ENCODE assay signal across 2 cellular contexts in the genomic region with DNA sequence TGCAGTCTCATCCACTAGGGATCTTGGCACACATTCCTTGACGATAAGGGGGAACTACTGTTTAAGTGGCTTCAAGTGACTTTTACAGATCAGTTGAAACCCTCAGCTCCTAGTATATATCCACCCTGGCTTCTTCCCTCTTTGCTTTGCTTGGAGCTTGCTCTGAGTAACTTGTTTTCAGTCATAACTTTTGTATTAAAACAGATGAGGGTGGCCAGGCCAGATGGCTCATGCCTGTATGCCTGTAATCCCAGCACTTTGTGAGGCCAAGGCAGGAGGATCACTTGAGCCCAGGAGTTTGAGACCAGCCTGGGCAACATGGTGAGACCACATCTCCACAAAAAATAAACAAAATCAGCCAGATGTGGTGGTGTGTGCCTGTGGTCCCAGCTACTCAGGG.
TF ChIP-seq lines count a peak whose summit lies in the region.

No MANE protein-coding gene starts in this region.

TF ChIP-seq in GM23338, 12 proteins besides CTCF, POLR2A, EP300 and RAD21 (continued from another document):
- TF ChIP-seq, protein P1, sequence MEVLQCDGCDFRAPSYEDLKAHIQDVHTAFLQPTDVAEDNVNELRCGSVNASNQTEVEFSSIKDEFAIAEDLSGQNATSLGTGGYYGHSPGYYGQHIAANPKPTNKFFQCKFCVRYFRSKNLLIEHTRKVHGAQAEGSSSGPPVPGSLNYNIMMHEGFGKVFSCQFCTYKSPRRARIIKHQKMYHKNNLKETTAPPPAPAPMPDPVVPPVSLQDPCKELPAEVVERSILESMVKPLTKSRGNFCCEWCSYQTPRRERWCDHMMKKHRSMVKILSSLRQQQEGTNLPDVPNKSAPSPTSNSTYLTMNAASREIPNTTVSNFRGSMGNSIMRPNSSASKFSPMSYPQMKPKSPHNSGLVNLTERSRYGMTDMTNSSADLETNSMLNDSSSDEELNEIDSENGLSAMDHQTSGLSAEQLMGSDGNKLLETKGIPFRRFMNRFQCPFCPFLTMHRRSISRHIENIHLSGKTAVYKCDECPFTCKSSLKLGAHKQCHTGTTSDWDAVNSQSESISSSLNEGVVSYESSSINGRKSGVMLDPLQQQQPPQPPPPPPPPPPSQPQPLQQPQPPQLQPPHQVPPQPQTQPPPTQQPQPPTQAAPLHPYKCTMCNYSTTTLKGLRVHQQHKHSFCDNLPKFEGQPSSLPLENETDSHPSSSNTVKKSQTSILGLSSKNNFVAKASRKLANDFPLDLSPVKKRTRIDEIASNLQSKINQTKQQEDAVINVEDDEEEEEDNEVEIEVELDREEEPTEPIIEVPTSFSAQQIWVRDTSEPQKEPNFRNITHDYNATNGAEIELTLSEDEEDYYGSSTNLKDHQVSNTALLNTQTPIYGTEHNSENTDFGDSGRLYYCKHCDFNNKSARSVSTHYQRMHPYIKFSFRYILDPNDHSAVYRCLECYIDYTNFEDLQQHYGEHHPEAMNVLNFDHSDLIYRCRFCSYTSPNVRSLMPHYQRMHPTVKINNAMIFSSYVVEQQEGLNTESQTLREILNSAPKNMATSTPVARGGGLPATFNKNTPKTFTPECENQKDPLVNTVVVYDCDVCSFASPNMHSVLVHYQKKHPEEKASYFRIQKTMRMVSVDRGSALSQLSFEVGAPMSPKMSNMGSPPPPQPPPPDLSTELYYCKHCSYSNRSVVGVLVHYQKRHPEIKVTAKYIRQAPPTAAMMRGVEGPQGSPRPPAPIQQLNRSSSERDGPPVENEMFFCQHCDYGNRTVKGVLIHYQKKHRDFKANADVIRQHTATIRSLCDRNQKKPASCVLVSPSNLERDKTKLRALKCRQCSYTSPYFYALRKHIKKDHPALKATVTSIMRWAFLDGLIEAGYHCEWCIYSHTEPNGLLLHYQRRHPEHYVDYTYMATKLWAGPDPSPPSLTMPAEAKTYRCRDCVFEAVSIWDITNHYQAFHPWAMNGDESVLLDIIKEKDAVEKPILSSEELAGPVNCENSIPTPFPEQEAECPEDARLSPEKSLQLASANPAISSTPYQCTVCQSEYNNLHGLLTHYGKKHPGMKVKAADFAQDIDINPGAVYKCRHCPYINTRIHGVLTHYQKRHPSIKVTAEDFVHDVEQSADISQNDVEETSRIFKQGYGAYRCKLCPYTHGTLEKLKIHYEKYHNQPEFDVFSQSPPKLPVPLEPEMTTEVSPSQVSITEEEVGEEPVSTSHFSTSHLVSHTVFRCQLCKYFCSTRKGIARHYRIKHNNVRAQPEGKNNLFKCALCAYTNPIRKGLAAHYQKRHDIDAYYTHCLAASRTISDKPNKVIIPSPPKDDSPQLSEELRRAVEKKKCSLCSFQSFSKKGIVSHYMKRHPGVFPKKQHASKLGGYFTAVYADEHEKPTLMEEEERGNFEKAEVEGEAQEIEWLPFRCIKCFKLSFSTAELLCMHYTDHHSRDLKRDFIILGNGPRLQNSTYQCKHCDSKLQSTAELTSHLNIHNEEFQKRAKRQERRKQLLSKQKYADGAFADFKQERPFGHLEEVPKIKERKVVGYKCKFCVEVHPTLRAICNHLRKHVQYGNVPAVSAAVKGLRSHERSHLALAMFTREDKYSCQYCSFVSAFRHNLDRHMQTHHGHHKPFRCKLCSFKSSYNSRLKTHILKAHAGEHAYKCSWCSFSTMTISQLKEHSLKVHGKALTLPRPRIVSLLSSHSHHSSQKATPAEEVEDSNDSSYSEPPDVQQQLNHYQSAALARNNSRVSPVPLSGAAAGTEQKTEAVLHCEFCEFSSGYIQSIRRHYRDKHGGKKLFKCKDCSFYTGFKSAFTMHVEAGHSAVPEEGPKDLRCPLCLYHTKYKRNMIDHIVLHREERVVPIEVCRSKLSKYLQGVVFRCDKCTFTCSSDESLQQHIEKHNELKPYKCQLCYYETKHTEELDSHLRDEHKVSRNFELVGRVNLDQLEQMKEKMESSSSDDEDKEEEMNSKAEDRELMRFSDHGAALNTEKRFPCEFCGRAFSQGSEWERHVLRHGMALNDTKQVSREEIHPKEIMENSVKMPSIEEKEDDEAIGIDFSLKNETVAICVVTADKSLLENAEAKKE (CRISPR knock-in tag; IDR thresholded peaks at IDR 0.05) = no peak
- TF ChIP-seq CREB1 (CRISPR knock-in tag; IDR thresholded peaks at IDR 0.05; ENCODE audit: low read depth) (no peak), STAT1 (IDR thresholded peaks at IDR 0.05; ENCODE audit: unreplicated experiment) (no peak), JUNB (IDR thresholded peaks at IDR 0.05; ENCODE audit: unreplicated experiment) (no peak), POLR2AphosphoS5 (IDR thresholded peaks at IDR 0.05; ENCODE audit: low read depth) (no peak), EZH2phosphoT487 (IDR thresholded peaks at IDR 0.05; ENCODE audit: unreplicated experiment) (no peak), ZNF331 (CRISPR knock-in tag; IDR thresholded peaks at IDR 0.05; ENCODE audit: low read depth) (no peak)
- TF ChIP-seq, protein P2, sequence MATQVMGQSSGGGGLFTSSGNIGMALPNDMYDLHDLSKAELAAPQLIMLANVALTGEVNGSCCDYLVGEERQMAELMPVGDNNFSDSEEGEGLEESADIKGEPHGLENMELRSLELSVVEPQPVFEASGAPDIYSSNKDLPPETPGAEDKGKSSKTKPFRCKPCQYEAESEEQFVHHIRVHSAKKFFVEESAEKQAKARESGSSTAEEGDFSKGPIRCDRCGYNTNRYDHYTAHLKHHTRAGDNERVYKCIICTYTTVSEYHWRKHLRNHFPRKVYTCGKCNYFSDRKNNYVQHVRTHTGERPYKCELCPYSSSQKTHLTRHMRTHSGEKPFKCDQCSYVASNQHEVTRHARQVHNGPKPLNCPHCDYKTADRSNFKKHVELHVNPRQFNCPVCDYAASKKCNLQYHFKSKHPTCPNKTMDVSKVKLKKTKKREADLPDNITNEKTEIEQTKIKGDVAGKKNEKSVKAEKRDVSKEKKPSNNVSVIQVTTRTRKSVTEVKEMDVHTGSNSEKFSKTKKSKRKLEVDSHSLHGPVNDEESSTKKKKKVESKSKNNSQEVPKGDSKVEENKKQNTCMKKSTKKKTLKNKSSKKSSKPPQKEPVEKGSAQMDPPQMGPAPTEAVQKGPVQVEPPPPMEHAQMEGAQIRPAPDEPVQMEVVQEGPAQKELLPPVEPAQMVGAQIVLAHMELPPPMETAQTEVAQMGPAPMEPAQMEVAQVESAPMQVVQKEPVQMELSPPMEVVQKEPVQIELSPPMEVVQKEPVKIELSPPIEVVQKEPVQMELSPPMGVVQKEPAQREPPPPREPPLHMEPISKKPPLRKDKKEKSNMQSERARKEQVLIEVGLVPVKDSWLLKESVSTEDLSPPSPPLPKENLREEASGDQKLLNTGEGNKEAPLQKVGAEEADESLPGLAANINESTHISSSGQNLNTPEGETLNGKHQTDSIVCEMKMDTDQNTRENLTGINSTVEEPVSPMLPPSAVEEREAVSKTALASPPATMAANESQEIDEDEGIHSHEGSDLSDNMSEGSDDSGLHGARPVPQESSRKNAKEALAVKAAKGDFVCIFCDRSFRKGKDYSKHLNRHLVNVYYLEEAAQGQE (IDR thresholded peaks at IDR 0.05; ENCODE audit: unreplicated experiment) = no peak

TF ChIP-seq in SK-N-SH treated with all-trans-retinoic acid at 6 μM for 48 hours, 23 proteins besides CTCF, POLR2A, EP300 and RAD21 (continued from another document):
- TF ChIP-seq, protein P3, sequence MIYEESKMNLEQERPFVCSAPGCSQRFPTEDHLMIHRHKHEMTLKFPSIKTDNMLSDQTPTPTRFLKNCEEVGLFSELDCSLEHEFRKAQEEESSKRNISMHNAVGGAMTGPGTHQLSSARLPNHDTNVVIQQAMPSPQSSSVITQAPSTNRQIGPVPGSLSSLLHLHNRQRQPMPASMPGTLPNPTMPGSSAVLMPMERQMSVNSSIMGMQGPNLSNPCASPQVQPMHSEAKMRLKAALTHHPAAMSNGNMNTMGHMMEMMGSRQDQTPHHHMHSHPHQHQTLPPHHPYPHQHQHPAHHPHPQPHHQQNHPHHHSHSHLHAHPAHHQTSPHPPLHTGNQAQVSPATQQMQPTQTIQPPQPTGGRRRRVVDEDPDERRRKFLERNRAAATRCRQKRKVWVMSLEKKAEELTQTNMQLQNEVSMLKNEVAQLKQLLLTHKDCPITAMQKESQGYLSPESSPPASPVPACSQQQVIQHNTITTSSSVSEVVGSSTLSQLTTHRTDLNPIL (CRISPR knock-in tag; IDR thresholded peaks at IDR 0.05; ENCODE audit: low read depth) = no peak
- TF ChIP-seq ZNF565 (CRISPR knock-in tag; conservative IDR thresholded peaks at IDR 0.05; ENCODE audit: low read depth) (no peak), ZC3H10 (CRISPR knock-in tag; IDR thresholded peaks at IDR 0.05) (no peak), ZNF70 (CRISPR knock-in tag; IDR thresholded peaks at IDR 0.05) (no peak), SNAI2 (CRISPR knock-in tag; IDR thresholded peaks at IDR 0.05) (no peak), OSR1 (CRISPR knock-in tag; IDR thresholded peaks at IDR 0.05) (no peak)
TF ChIP-seq in SK-N-SH treated with all-trans-retinoic acid at 6 μM for 48 hours: peak in this region for 0.
